Comparison of ENCODE assay signal across 8 cellular contexts in genomic region chr6:107330190-107330589, GRCh38.
DNase-seq lines count a peak whose midpoint lies in the region; ATAC-seq and TF ChIP-seq lines count a peak whose summit lies in the region.

No MANE protein-coding gene starts in this region.

- no peaks in the 10 kb centered on the region for H4K20me1 ChIP-seq in KMS-11 (ENCODE audit: insufficient read depth)

- no peak for DNase-seq in left lung
- DNase-seq in mucosa of gallbladder (ENCODE audit: low spot score) = no peak
- no peak for DNase-seq in NCI-H2029 treated with DMSO at 0.1 percent for 48 hours (lab: John Stamatoyannopoulos, UW)
- DNase-seq in NCI-H1436 (lab: John Stamatoyannopoulos, UW) = no peak
- no peak for DNase-seq in adrenal gland

- 68 to 81% (median 71%) methylated on average over 4 of the region's 4 CpGs for WGBS in adrenal gland, 4 donors

- H3K9me3 ChIP-seq in left lung = no peaks in the 10 kb centered on the region
- H3K9me3 ChIP-seq in adrenal gland (replicated peaks in 1 of 3) = no peaks in the 10 kb centered on the region

- no peak overlapping the region for H3K4me3 ChIP-seq in KMS-11 (IDR thresholded peaks at IDR 0.05; ENCODE audit: insufficient read depth, low read depth, low read length)
- H3K4me3 ChIP-seq in left lung = no peak overlapping the region
- H3K4me3 ChIP-seq in adrenal gland = no peak overlapping the region

- no peaks in the 10 kb centered on the region for H3K79me2 ChIP-seq in KMS-11 (ENCODE audit: insufficient read depth, low read depth)

- peaks cover 16% of the 10 kb centered on the region for H3K4me1 ChIP-seq in KMS-11 (ENCODE audit: low read depth, poor library complexity, severe bottlenecking)
- H3K4me1 ChIP-seq in left lung = peaks cover 0 to 3% of the 10 kb centered on the region in 2 donors
- H3K4me1 ChIP-seq in adrenal gland (replicated peaks in 1 of 2) = peaks cover 0 to 4% of the 10 kb centered on the region in 2 donors

- no peak overlapping the region for H3K9ac ChIP-seq in KMS-11

- intact Hi-C loops in left lung (cut with DNase I) = no loop called here
- intact Hi-C loops in adrenal gland (cut with DNase I) = no loop called here

- no peak overlapping the region for H2AFZ ChIP-seq in KMS-11 (ENCODE audit: low read depth)

- H3K36me3 ChIP-seq in KMS-11 (ENCODE audit: insufficient read depth) (no peaks in the 10 kb centered on the region), left lung (peaks cover 0 to 4% of the 10 kb centered on the region in 2 donors), adrenal gland (replicated peaks in 1 of 2) (no peaks in the 10 kb centered on the region)

- TF ChIP-seq POLR2A in adrenal gland (IDR thresholded peaks at IDR 0.05) = no peak

- H3K4me2 ChIP-seq in KMS-11 = peak overlapping the region; percentile 70

- H3K27me3 ChIP-seq in KMS-11 (ENCODE audit: insufficient read depth, low read depth) (no peaks in the 10 kb centered on the region), left lung (no peaks in the 10 kb centered on the region), adrenal gland (no peaks in the 10 kb centered on the region)

- H3K27ac ChIP-seq in KMS-11 (peak overlapping the region; percentile 36; the same call in 1 of the 2 replicates), left lung (no peak overlapping the region), adrenal gland (no peak overlapping the region)

- ATAC-seq in GM18867 (IDR thresholded peaks at IDR 0.05; ENCODE audit: unreplicated experiment) (peak; percentile 99), GM21737 (IDR thresholded peaks at IDR 0.05; ENCODE audit: unreplicated experiment) (peak; percentile 99), left lung (peak; percentile 92)

- no peak for TF ChIP-seq CTCF in KMS-11 (conservative IDR thresholded peaks at IDR 0.05; ENCODE audit: low read depth, low read length)
- TF ChIP-seq CTCF in left lung (IDR thresholded peaks at IDR 0.05) = no peak
- no peak for TF ChIP-seq CTCF in adrenal gland (IDR thresholded peaks at IDR 0.05)
